In the genomic region with DNA sequence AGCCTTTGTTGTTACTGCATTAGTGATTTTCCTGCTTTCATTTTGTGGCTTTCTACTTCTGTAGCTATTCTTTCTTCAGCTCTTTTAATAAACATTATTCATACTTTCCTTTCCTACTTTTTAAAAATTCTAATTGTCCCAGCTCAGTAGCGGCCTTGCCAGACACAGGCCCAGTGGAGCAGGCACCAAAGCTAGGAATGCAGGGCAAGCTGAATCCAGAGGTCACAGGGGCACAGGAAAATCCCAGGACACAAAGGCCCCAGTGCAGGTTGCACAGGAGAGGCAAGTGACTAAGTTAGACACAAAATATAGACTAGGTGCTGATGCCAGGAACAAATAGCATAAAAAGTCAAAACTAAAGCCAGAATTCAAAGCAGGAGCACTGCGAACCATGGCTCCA, we compare ENCODE assay signal across 15 cellular contexts.
"Had no signal": no experiment of that assay in that cellular context is flagged by ENCODE, and none has a peak within 500 bp of the region (broad histone marks: within the 10 kb centered on the region; RNA-seq: fewer than 3 reads in every experiment).

No MANE protein-coding gene starts in this region.

- H3K27ac ChIP-seq: cardiac muscle cell, colonic mucosa, lower lobe of right lung, psoas muscle, right lobe of liver, upper lobe of left lung had no signal

- H3K27ac Mint-ChIP-seq: stimulated activated naive B cell treated with anti-CD40 and anti-IgM and Interleukin-4, amounts not matched to agents 10 μg/mL and 1 μg/mL and 100 μg/mL, for 72 hours had no signal

- H3K9me3 Mint-ChIP-seq: effector memory CD8-positive, alpha-beta T cell; stimulated activated naive B cell treated with anti-CD40 and anti-IgM and Interleukin-4, amounts not matched to agents 10 μg/mL and 1 μg/mL and 100 μg/mL, for 72 hours had no signal

- H3K4me3 ChIP-seq: cardiac muscle cell, colonic mucosa, lower lobe of right lung, psoas muscle, right lobe of liver, upper lobe of left lung had no signal

- ATAC-seq: effector memory CD8-positive, alpha-beta T cell; lower lobe of right lung; psoas muscle; right lobe of liver had no signal

- H3K27me3 ChIP-seq: cardiac muscle cell, colonic mucosa, right lobe of liver, upper lobe of left lung had no signal

- H3K9me3 ChIP-seq: colonic mucosa, lower lobe of right lung, psoas muscle, right lobe of liver, upper lobe of left lung had no signal

- H3K4me1 ChIP-seq: colonic mucosa, lower lobe of right lung, psoas muscle, right lobe of liver, upper lobe of left lung had no signal

- DNase-seq: activated CD4-positive, alpha-beta T cell treated with anti-CD3 and anti-CD28 coated beads, Interleukin-2, amount 50 U/mL, for 4 hours; activated gamma-delta T cell; activated T-cell treated with anti-CD3 and anti-CD28 coated beads, Interleukin-2, amount 50 U/mL, for 48 hours; colonic mucosa; effector memory CD8-positive, alpha-beta T cell; hypothalamus; lower lobe of right lung; naive B cell; nucleus accumbens; psoas muscle; right lobe of liver; stimulated activated CD4-positive, alpha-beta T cell treated with anti-CD3 and anti-CD28 coated beads, Interleukin-2, amount 100 ng/mL, for 24 hours; stimulated activated naive B cell treated with anti-CD40 and anti-IgM and Interleukin-4, amounts not matched to agents 10 μg/mL and 1 μg/mL and 100 μg/mL, for 72 hours; upper lobe of left lung had no signal

- H3K4me3 Mint-ChIP-seq: effector memory CD8-positive, alpha-beta T cell; naive B cell had no signal

- H3K36me3 ChIP-seq: cardiac muscle cell, colonic mucosa, lower lobe of right lung, right lobe of liver, upper lobe of left lung had no signal

- H3K36me3 Mint-ChIP-seq: naive B cell had no signal
